ENCODE assay signal across 16 cellular contexts in the genomic region with DNA sequence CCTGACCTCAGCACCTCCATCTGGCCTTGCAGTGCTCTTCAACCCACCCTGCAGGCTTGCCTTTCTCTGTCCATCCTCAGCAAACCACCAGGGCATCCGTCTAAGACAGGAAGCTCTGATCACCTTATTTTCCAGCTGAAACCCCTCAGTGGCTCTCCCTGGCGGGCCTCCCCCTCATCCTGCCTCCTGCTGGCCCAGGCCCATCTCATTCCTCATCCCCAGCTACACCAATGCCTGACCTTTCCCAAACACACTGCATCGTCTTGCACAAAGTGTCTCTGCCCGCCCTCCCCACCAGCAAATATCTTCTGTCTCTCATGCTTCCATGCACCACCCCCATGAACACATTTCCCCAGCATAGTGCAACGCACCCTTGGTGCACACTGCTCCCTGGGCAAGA.
"Had no signal": no experiment of that assay in that cellular context is flagged by ENCODE, and none has a peak within 500 bp of the region (broad histone marks: within the 10 kb centered on the region; RNA-seq: fewer than 3 reads in every experiment).

No MANE protein-coding gene starts in this region.

- DNase-seq: activated B cell treated with CpG ODN at 0.5 μM for 24 hours; activated CD4-positive, alpha-beta T cell treated with anti-CD3 and anti-CD28 coated beads, Interleukin-2, amount 50 U/mL, for 4 hours; activated gamma-delta T cell treated with Interleukin-2 at 50 U/mL for 16 hours; aorta; foreskin keratinocyte; naive B cell; psoas muscle; spleen had no signal

- H3K9me3 ChIP-seq: breast epithelium, heart left ventricle, psoas muscle, right lobe of liver had no signal

- H3K27me3 ChIP-seq: breast epithelium, foreskin keratinocyte, heart left ventricle, right lobe of liver, spleen had no signal

- H3K4me3 ChIP-seq: breast epithelium, heart left ventricle, psoas muscle, right lobe of liver, SK-N-MC, spleen had no signal

- ATAC-seq: foreskin keratinocyte, heart left ventricle, psoas muscle, right lobe of liver, Right ventricle myocardium inferior had no signal

- H3K27ac Mint-ChIP-seq: activated B cell treated with CpG ODN at 0.5 μM for 24 hours; stimulated activated naive CD8-positive, alpha-beta T cell treated with anti-CD3 and anti-CD28 coated beads, Interleukin-15, Interleukin-2, amounts not matched to agents 100 ng/mL and 50 ng/mL, for 24 hours had no signal

- FAIRE-seq: islet of Langerhans, urothelium cell line had no signal

- H3K4me3 Mint-ChIP-seq: activated B cell treated with CpG ODN at 0.5 μM for 24 hours; stimulated activated naive CD8-positive, alpha-beta T cell treated with anti-CD3 and anti-CD28 coated beads, Interleukin-15, Interleukin-2, amounts not matched to agents 100 ng/mL and 50 ng/mL, for 24 hours had no signal

- H3K27me3 Mint-ChIP-seq: activated B cell treated with CpG ODN at 0.5 μM for 24 hours; naive B cell; stimulated activated naive CD8-positive, alpha-beta T cell treated with anti-CD3 and anti-CD28 coated beads, Interleukin-15, Interleukin-2, amounts not matched to agents 100 ng/mL and 50 ng/mL, for 24 hours had no signal

- H3K9me3 Mint-ChIP-seq: activated B cell treated with CpG ODN at 0.5 μM for 24 hours had no signal

- H3K36me3 ChIP-seq: breast epithelium, heart left ventricle, right lobe of liver, spleen had no signal

- H3K36me3 Mint-ChIP-seq: naive B cell had no signal

- H3K27ac ChIP-seq: foreskin keratinocyte, right lobe of liver, SK-N-MC had no signal
